ENCODE assay signal across 25 cellular contexts in the genomic region with DNA sequence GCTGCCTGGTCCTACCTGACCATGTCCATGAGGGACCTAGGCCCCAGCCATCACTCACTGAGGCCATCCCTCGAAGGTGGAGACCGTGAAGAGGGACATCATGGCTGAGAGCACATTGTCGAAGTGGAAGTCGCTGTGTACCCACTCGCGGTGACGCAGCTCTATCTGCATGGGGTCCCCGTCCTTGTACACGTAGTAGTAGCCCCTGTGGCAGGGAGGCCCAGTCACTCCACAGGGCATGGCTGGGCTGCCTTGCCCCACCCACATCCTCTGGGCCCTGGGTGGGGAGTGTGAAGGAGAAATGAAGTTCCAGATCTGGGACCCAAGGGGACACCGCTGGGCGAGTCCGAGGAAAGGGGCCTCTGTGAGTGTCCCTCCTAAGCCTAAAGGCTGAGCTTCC. TPM values are rescaled to one million over a fixed set of nuclear protein-coding genes. Genes with fewer than 3 reads are reported as not detected.
"Had no signal": no experiment of that assay in that cellular context is flagged by ENCODE, and none has a peak within 500 bp of the region (broad histone marks: within the 10 kb centered on the region; RNA-seq: fewer than 3 reads in every experiment).

No MANE protein-coding gene starts in this region.

- ATAC-seq: HepG2, K562 had no signal

- H3K4me2 ChIP-seq: KMS-11, SK-N-SH had no signal

- H3K9me3 ChIP-seq: SK-N-SH had no signal

- FAIRE-seq: HepG2, K562, RCC 7860 had no signal

- H3K4me3 Mint-ChIP-seq: IgD-negative memory B cell had no signal

- H3K36me3 Mint-ChIP-seq: IgD-negative memory B cell had no signal

- H3K27ac Mint-ChIP-seq: IgD-negative memory B cell had no signal

- H3K9me3 Mint-ChIP-seq: IgD-negative memory B cell had no signal

- DNase-seq: Kasumi-1, MM.1S, NCI-H1092 treated with DMSO at 0.1 percent for 48 hours, NCI-H1436, NCI-H187, NCI-H2029, NCI-H2081 treated with DMSO at 0.1 percent for 48 hours, NCI-H2171, NCI-H226, NCI-H446, NCI-H510A, NCI-H524 treated with DMSO at 0.1 percent for 48 hours, NCI-H69, NCI-H774, RPMI8226, SHP77, SK-N-SH had no signal

- H3K9ac ChIP-seq: KMS-11, SK-N-SH had no signal

- H3K4me3 ChIP-seq: K562 had no signal

- H3K27ac ChIP-seq: KMS-11 had no signal

RNA-seq across cellular contexts. Expression of a gene that starts 50.3 kb away (rescaled TPM):
- total RNA-seq: HepG2, HT1080, K562, M059J, SK-MEL-5 had no signal
- polyA plus RNA-seq: HepG2, IgD-negative memory B cell, K562, SK-N-SH had no signal
